ENCODE assay signal across 8 cellular contexts in genomic region chr1:16921391-16922185, GRCh38. TPM values are rescaled to one million over a fixed set of nuclear protein-coding genes. Genes with fewer than 3 reads are reported as not detected.
A peak's percentile ranks its signal among the peaks of the same experiment; 100 is the strongest.
DNase-seq lines count a peak whose midpoint lies in the region; ATAC-seq and TF ChIP-seq lines count a peak whose summit lies in the region.

CROCC (plus strand) TSS chr1:16921931; CDS start chr1:16922019, 88 bp downstream.

- H3K4me1 ChIP-seq in H9 (ENCODE audit: insufficient read depth, low read length), result no peaks in the 10 kb centered on the region
- H3K4me1 ChIP-seq in sigmoid colon, result peaks cover 0 to 13% (median 8%) of the 10 kb centered on the region in 4 donors

- no peak within 1 kb of the TSS for H4K5ac ChIP-seq in H9 (ENCODE audit: insufficient read length, low read depth, low read length)

- H3K56ac ChIP-seq in H9 (ENCODE audit: insufficient read length, low read depth, low read length), result no peak within 1 kb of the TSS

- H2BK12ac ChIP-seq in H9 (ENCODE audit: insufficient read length, low read depth, low read length), result no peak within 1 kb of the TSS

- no peak within 1 kb of the TSS for H3K4me3 ChIP-seq in sigmoid colon

- H2AFZ ChIP-seq in H9 (ENCODE audit: low read length), result no peak within 1 kb of the TSS

- no peak within 1 kb of the TSS for H2BK20ac ChIP-seq in H9 (ENCODE audit: low read depth, low read length, poor library complexity, severe bottlenecking)

- no peak within 1 kb of the TSS for H2BK5ac ChIP-seq in H9 (ENCODE audit: insufficient read length, low read length)

- peak within 1 kb of the TSS; percentile 28 for H3K27ac ChIP-seq in H9 (ENCODE audit: insufficient read length, low read depth, low read length)
- no peak within 1 kb of the TSS for H3K27ac ChIP-seq in sigmoid colon

- no peaks in the 10 kb centered on the region for H3K79me1 ChIP-seq in H9 (ENCODE audit: insufficient read depth, low read depth, low read length, poor library complexity, severe bottlenecking)

- no peaks in the 10 kb centered on the region for H3K36me3 ChIP-seq in sigmoid colon

- H3K27me3 ChIP-seq in H9 (ENCODE audit: insufficient read depth, low read length), result no peaks in the 10 kb centered on the region
- peaks cover 0 to 9% (median 0%) of the 10 kb centered on the region in 3 donors for H3K27me3 ChIP-seq in sigmoid colon

- H2AK5ac ChIP-seq in H9 (ENCODE audit: insufficient read length, low read length), result no peak within 1 kb of the TSS

- H4K8ac ChIP-seq in H9 (replicated peaks; ENCODE audit: insufficient read length, low read depth, low read length), result no peak within 1 kb of the TSS

- TF ChIP-seq CTCF in H9 (conservative IDR thresholded peaks at IDR 0.05), result no peak
- no peak for TF ChIP-seq CTCF in sigmoid colon (IDR thresholded peaks at IDR 0.05)

- H4K91ac ChIP-seq in H9 (ENCODE audit: insufficient read length, low read depth, low read length), result no peak within 1 kb of the TSS

- no CpG with 5 or more reads among the region's 17 CpGs for WGBS in H9 (ENCODE audit: extremely low coverage, insufficient read length, low lambda C conversion rate)
- 24 to 40% methylated on average over 17 of the region's 17 CpGs for WGBS in sigmoid colon, 2 donors

- no peak within 1 kb of the TSS for H2BK15ac ChIP-seq in H9 (ENCODE audit: low read depth, low read length)

- no peak within 1 kb of the TSS for H3K23ac ChIP-seq in H9 (ENCODE audit: insufficient read length, low read depth, low read length)

- ATAC-seq in GM18858 (IDR thresholded peaks at IDR 0.05; ENCODE audit: unreplicated experiment) (no peak), HG02678 (IDR thresholded peaks at IDR 0.05; ENCODE audit: unreplicated experiment) (no peak), HG02588 (IDR thresholded peaks at IDR 0.05; ENCODE audit: unreplicated experiment) (no peak)

- no peaks in the 10 kb centered on the region for H3K9me3 Mint-ChIP-seq in H9
- H3K9me3 Mint-ChIP-seq in activated naive CD8-positive, alpha-beta T cell treated with anti-CD3 and anti-CD28 coated beads for 36 hours, result no peaks in the 10 kb centered on the region

- intact Hi-C loops in sigmoid colon (cut with DNase I), result no loop called here

- H3K79me2 ChIP-seq in H9 (ENCODE audit: insufficient read depth, low read length), result peaks cover 6% of the 10 kb centered on the region; the same call in 1 of the 2 replicates

- peak within 1 kb of the TSS; percentile 64 to 96 (median 77) for H3K27ac Mint-ChIP-seq in H9
- peak within 1 kb of the TSS; percentile 88 for H3K27ac Mint-ChIP-seq in activated naive CD8-positive, alpha-beta T cell treated with anti-CD3 and anti-CD28 coated beads for 36 hours

- DNase-seq in H9, result peak; percentile 95
- peak; percentile 100 for DNase-seq in NCI-H82 (lab: John Stamatoyannopoulos, UW)
- peak; percentile 71 for DNase-seq in activated naive CD8-positive, alpha-beta T cell treated with anti-CD3 and anti-CD28 coated beads for 36 hours
- peak; percentile 99 for DNase-seq in iPS DF 19.7 (ENCODE audit: low read depth, low spot score)
- DNase-seq in sigmoid colon, result peak; percentile 69

- H3K27me3 Mint-ChIP-seq in H9 (ENCODE audit: low read depth), result no peaks in the 10 kb centered on the region
- H3K27me3 Mint-ChIP-seq in activated naive CD8-positive, alpha-beta T cell treated with anti-CD3 and anti-CD28 coated beads for 36 hours, result no peaks in the 10 kb centered on the region

- peak within 1 kb of the TSS; percentile 84 to 95 for H3K4me3 Mint-ChIP-seq in H9
- peak within 1 kb of the TSS; percentile 90 for H3K4me3 Mint-ChIP-seq in activated naive CD8-positive, alpha-beta T cell treated with anti-CD3 and anti-CD28 coated beads for 36 hours

- H2BK120ac ChIP-seq in H9 (ENCODE audit: low read depth, low read length, poor library complexity, severe bottlenecking), result no peak within 1 kb of the TSS

- H3K9me3 ChIP-seq in H9 (ENCODE audit: control insufficient read depth, low read depth, low read length) (no peaks in the 10 kb centered on the region), sigmoid colon (no peaks in the 10 kb centered on the region)

- H3K18ac ChIP-seq in H9 (ENCODE audit: insufficient read length, low read depth, low read length), result no peak within 1 kb of the TSS

- H3K4ac ChIP-seq in H9 (ENCODE audit: low read depth, low read length), result no peak within 1 kb of the TSS

- H4K20me1 ChIP-seq in H9 (ENCODE audit: control insufficient read depth, insufficient read depth, insufficient read length), result no peaks in the 10 kb centered on the region

- H3K14ac ChIP-seq in H9 (ENCODE audit: insufficient read depth, low read length), result no peak within 1 kb of the TSS

- peak within 1 kb of the TSS; percentile 1 for H3K9ac ChIP-seq in H9 (ENCODE audit: extremely low read depth, insufficient read length, low read length)

- peaks cover 25 to 42% of the 10 kb centered on the region in 2 experiments for H3K4me1 Mint-ChIP-seq in H9
- H3K4me1 Mint-ChIP-seq in activated naive CD8-positive, alpha-beta T cell treated with anti-CD3 and anti-CD28 coated beads for 36 hours, result peaks cover 24% of the 10 kb centered on the region

- no peak within 1 kb of the TSS for H3T11ph ChIP-seq in H9 (ENCODE audit: low read length)

- no peaks in the 10 kb centered on the region; a peak in 1 of 7 replicates for H3K36me3 Mint-ChIP-seq in H9 (ENCODE audit: insufficient read depth in 1 of 3, low read depth in 3 of 3)
- no peaks in the 10 kb centered on the region for H3K36me3 Mint-ChIP-seq in activated naive CD8-positive, alpha-beta T cell treated with anti-CD3 and anti-CD28 coated beads for 36 hours

- no peak for TF ChIP-seq EP300 in sigmoid colon (IDR thresholded peaks at IDR 0.05)

- H3K23me2 ChIP-seq in H9 (ENCODE audit: insufficient read length, low read depth, low read length, poor library complexity, severe bottlenecking), result peaks cover 5% of the 10 kb centered on the region

- TF ChIP-seq POLR2A in sigmoid colon (IDR thresholded peaks at IDR 0.05), result no peak

- peak within 1 kb of the TSS; percentile 32 for H3K4me2 ChIP-seq in H9 (ENCODE audit: insufficient read depth, insufficient read length, low read length)

RNA-seq across cellular contexts. Expression of gene CROCC, which starts in this region (rescaled TPM):
- total RNA-seq in H9 (2021), result 40.2 and 40.7 TPM in 2 replicates
- 10 to 100 TPM; 24.7 to 26.3 TPM for total RNA-seq in activated naive CD8-positive, alpha-beta T cell treated with anti-CD3 and anti-CD28 coated beads for 36 hours
- total RNA-seq in sigmoid colon, result 10 to 100 TPM; 11.4 to 25.5 (median 20.3) TPM
- 10 to 100 TPM in 1 of 3 donors, 1 to 10 TPM in 2; 3.5 to 24.3 (median 7.8) TPM for polyA plus RNA-seq in sigmoid colon
